1 cellular context compared by ENCODE assay signal in the genomic region with DNA sequence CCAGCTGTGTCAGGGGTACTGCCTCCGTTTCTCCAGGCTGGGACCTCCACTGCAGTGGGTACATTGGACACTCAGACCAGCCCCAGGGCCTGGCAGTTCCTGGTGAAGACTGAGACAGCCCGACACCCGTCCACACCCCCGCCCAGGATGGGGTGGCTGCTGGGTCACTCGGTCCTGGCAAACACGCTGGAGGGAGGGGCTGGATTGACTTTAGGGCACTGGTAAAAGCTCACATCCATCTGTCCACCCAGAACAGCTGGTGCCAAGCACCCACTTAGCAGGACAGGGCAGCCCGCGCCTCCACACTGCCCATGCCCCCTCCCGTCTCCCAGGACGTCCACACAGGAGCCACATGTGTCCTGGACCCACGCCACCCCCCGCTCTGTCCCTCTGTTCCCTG.
TF ChIP-seq lines count a peak whose summit lies in the region.

No MANE protein-coding gene starts in this region.

TF ChIP-seq in IMR-90, 13 proteins besides CTCF, POLR2A, EP300 and RAD21 (continued from another document):
- TF ChIP-seq, protein P1, sequence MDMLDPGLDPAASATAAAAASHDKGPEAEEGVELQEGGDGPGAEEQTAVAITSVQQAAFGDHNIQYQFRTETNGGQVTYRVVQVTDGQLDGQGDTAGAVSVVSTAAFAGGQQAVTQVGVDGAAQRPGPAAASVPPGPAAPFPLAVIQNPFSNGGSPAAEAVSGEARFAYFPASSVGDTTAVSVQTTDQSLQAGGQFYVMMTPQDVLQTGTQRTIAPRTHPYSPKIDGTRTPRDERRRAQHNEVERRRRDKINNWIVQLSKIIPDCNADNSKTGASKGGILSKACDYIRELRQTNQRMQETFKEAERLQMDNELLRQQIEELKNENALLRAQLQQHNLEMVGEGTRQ (IDR thresholded peaks at IDR 0.05; ENCODE audit: low read depth, low read length) = no peak
- TF ChIP-seq CHD1 (IDR thresholded peaks at IDR 0.05; ENCODE audit: low read depth, low read length) = no peak
- no peak for TF ChIP-seq RFX5 (IDR thresholded peaks at IDR 0.05; ENCODE audit: low read depth, low read length)
- TF ChIP-seq SMC3 (IDR thresholded peaks at IDR 0.05; ENCODE audit: low read depth, low read length) = no peak
- no peak for TF ChIP-seq MAZ (IDR thresholded peaks at IDR 0.05; ENCODE audit: borderline replicate concordance, low read depth, low read length)
TF ChIP-seq in IMR-90: peak in this region for 0.
